21 cellular contexts compared by ENCODE assay signal in genomic region chr5:149674686-149675085, GRCh38. TPM values are rescaled to one million over a fixed set of nuclear protein-coding genes. Genes with fewer than 3 reads are reported as not detected.
A peak's percentile ranks its signal among the peaks of the same experiment; 100 is the strongest.
DNase-seq lines count a peak whose midpoint lies in the region; ATAC-seq and TF ChIP-seq lines count a peak whose summit lies in the region.
"Had no signal": no experiment of that assay in that cellular context is flagged by ENCODE, and none has a peak within 500 bp of the region (broad histone marks: within the 10 kb centered on the region; RNA-seq: fewer than 3 reads in every experiment).

No MANE protein-coding gene starts in this region.

- ATAC-seq in GM21619 (IDR thresholded peaks at IDR 0.05; ENCODE audit: unreplicated experiment) (peak; percentile 47), HG03460 (IDR thresholded peaks at IDR 0.05; ENCODE audit: unreplicated experiment) (no peak)

- no peak for TF ChIP-seq EP300 in transverse colon (IDR thresholded peaks at IDR 0.05; ENCODE audit: low read depth)

- DNase-seq in activated CD8-positive, alpha-beta memory T cell treated with anti-CD3 and anti-CD28 coated beads, Interleukin-2, amount 50 U/mL, for 48 hours: peak; percentile 22
- DNase-seq in activated CD8-positive, alpha-beta memory T cell treated with anti-CD3 and anti-CD28 coated beads for 24 hours: no peak
- DNase-seq in colonic mucosa: no peak
- DNase-seq in transverse colon: no peak
- no peak for DNase-seq in effector memory CD4-positive, alpha-beta T cell
- DNase-seq in SIG-M5 (lab: John Stamatoyannopoulos, UW): no peak
- DNase-seq: activated gamma-delta T cell; amniotic stem cell; C1 segment of cervical spinal cord; dermis blood vessel endothelial cell; IMR-90; MG63; NCI-H1417 treated with DMSO at 0.1 percent for 48 hours; NCI-H2171; PC-9; spleen; stimulated activated CD4-positive, alpha-beta T cell treated with anti-CD3 and anti-CD28 coated beads, Interleukin-4, amount 100 ng/mL, for 4 hours had no signal

- peak overlapping the region in 1 of 2 donors; percentile 58 for H3K9ac ChIP-seq in colonic mucosa (ENCODE audit: low read depth in 2 of 2, low read length in 2 of 2)

- H3K27me3 ChIP-seq in colonic mucosa: no peaks in the 10 kb centered on the region
- H3K27me3 ChIP-seq in transverse colon: no peaks in the 10 kb centered on the region
- no peaks in the 10 kb centered on the region for H3K27me3 ChIP-seq in effector memory CD4-positive, alpha-beta T cell (replicated peaks; ENCODE audit: control insufficient read depth, insufficient read depth, low read length, poor library complexity, severe bottlenecking)
- H3K27me3 ChIP-seq: MG63, spleen had no signal

- TF ChIP-seq CTCF in colonic mucosa (IDR thresholded peaks at IDR 0.05) (no peak), transverse colon (IDR thresholded peaks at IDR 0.05) (no peak)

- H3K27ac ChIP-seq in colonic mucosa: peak overlapping the region; percentile 89
- H3K27ac ChIP-seq in transverse colon: peak overlapping the region; percentile 81 to 87 (median 84)
- no peak overlapping the region for H3K27ac ChIP-seq in effector memory CD4-positive, alpha-beta T cell (ENCODE audit: insufficient read depth, low read length, poor library complexity, severe bottlenecking)
- H3K27ac ChIP-seq: HL-60, PC-9, SJSA1, spleen had no signal

- 39 to 41% methylated on average over 2 to 3 of the region's 3 CpGs for WGBS in transverse colon (ENCODE audit: low coverage in 1 of 2), 2 donors

- H3K4me1 ChIP-seq in colonic mucosa (no peaks in the 10 kb centered on the region), transverse colon (peaks cover 4 to 46% (median 35%) of the 10 kb centered on the region in 4 donors)
- H3K4me1 ChIP-seq in effector memory CD4-positive, alpha-beta T cell (ENCODE audit: control insufficient read depth, insufficient read depth, low read length, poor library complexity, severe bottlenecking): no peaks in the 10 kb centered on the region
- H3K4me1 ChIP-seq: SJSA1 had no signal

- in situ Hi-C loops in transverse colon (cut with MboI; ENCODE audit: low pct_ligation_motif_present in 1 of 4, low pct_unique_long_range_greater_than_20kb in 1 of 4, low sequenced_read_pairs in 3 of 4): no loop called here

- TF ChIP-seq POLR2A in transverse colon (IDR thresholded peaks at IDR 0.05): no peak

- intact Hi-C loops in colonic mucosa (cut with DNase I): loop anchor here (5.0 kb wide), 1 partner anchor 48 kb away; no protein-coding TSS in a partner anchor
- intact Hi-C loops in transverse colon (cut with DNase I; ENCODE audit: low total_unique reads): no loop called here

- H3K9me3 ChIP-seq in colonic mucosa (no peaks in the 10 kb centered on the region), transverse colon (no peaks in the 10 kb centered on the region)
- H3K9me3 ChIP-seq in effector memory CD4-positive, alpha-beta T cell (ENCODE audit: control insufficient read depth, low read length): no peaks in the 10 kb centered on the region
- H3K9me3 ChIP-seq: SJSA1 had no signal

- no peak overlapping the region for H3K4me3 ChIP-seq in colonic mucosa
- no peak overlapping the region for H3K4me3 ChIP-seq in transverse colon
- H3K4me3 ChIP-seq in effector memory CD4-positive, alpha-beta T cell (ENCODE audit: insufficient read depth, low read depth, low read length, poor library complexity, severe bottlenecking): no peak overlapping the region
- H3K4me3 ChIP-seq: MG63, PC-9, SJSA1, spleen had no signal

- H3K36me3 ChIP-seq in colonic mucosa (no peaks in the 10 kb centered on the region), transverse colon (no peaks in the 10 kb centered on the region)
- no peaks in the 10 kb centered on the region for H3K36me3 ChIP-seq in effector memory CD4-positive, alpha-beta T cell (ENCODE audit: control insufficient read depth, insufficient read depth, low read length)
- H3K36me3 ChIP-seq: MG63, SJSA1, spleen had no signal

RNA-seq across cellular contexts. Expression of gene PPARGC1B, which starts 55.4 kb away (rescaled TPM):
- 10 to 100 TPM; 13.9 to 41.8 TPM for total RNA-seq in colonic mucosa
- 100 to 1,000 TPM in 1 of 4 donors, 10 to 100 TPM in 3; 39.2 to 129 (median 58.3) TPM for total RNA-seq in transverse colon
